Comparison of ENCODE assay signal across 1 cellular context in genomic region chr2:68222287-68222686, GRCh38.
A peak's percentile ranks its signal among the peaks of the same experiment; 100 is the strongest.
TF ChIP-seq lines count a peak whose summit lies in the region.

No MANE protein-coding gene starts in this region.

TF ChIP-seq in SK-N-SH treated with all-trans-retinoic acid at 6 μM for 48 hours, 23 proteins besides CTCF, POLR2A, EP300 and RAD21:
- no peak for TF ChIP-seq POU6F1 (CRISPR knock-in tag; IDR thresholded peaks at IDR 0.05; ENCODE audit: borderline replicate concordance, low read depth)
- TF ChIP-seq ZFP30 (CRISPR knock-in tag; IDR thresholded peaks at IDR 0.05): no peak
- no peak for TF ChIP-seq ZFP3 (CRISPR knock-in tag; IDR thresholded peaks at IDR 0.05)
- TF ChIP-seq ISL1 (CRISPR knock-in tag; IDR thresholded peaks at IDR 0.05): peak; percentile 49; the same call in 1 of the 2 replicates
